In the genomic region with DNA sequence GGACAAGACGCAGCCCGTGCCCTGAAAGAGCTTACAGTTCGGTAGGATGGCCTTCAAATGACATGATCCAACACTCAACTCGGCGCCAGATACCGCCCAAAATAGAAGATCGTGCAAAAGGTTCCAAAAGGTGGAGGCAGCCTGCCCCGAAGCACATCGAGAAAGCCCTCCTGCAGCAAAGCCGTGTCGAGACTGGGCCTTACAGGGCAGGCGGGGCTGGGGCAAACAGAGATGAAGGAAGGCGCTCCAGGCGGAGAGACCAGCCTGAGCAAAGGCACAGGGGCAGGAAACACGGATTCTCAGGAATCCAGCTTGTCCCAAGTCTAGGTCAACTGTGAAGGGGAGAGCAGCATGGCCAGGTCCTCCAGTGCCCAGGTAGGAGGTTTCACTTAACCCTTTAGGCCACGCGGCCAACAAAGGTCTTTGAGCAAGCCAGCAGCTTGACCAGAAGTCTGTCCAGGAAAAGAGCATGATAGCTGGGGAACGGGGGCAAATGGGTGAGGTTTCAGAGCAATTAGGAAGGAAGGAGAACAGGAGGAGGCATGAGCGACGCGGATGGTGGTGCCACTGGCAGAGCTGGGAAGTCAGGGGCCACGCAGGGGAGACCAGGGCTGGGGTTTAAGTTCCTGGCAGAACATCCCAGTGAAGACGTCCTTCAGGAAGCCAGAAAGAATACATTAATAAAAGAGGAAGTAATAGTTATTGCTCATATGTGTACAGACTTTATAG, we compare ENCODE assay signal across 9 cellular contexts. TPM values are rescaled to one million over a fixed set of nuclear protein-coding genes. Genes with fewer than 3 reads are reported as not detected.
DNase-seq lines count a peak whose midpoint lies in the region; ATAC-seq, FAIRE-seq and TF ChIP-seq lines count a peak whose summit lies in the region.
"Had no signal": no experiment of that assay in that cellular context is flagged by ENCODE, and none has a peak within 500 bp of the region (broad histone marks: within the 10 kb centered on the region; RNA-seq: fewer than 3 reads in every experiment).

No MANE protein-coding gene starts in this region.

- peaks cover 55% of the 10 kb centered on the region for H3K4me1 Mint-ChIP-seq in stimulated activated naive CD8-positive, alpha-beta T cell treated with anti-CD3 and anti-CD28 coated beads, Interleukin-15, Interleukin-2, amounts not matched to agents 100 ng/mL and 50 ng/mL, for 24 hours (ENCODE audit: low read depth)
- H3K4me1 Mint-ChIP-seq in activated B cell treated with CpG ODN at 0.5 μM for 24 hours = peaks cover 42% of the 10 kb centered on the region

- FAIRE-seq in kidney (lab: Jason Lieb, UNC) = no peak

- peaks cover 14% of the 10 kb centered on the region for H3K27me3 Mint-ChIP-seq in stimulated activated naive CD8-positive, alpha-beta T cell treated with anti-CD3 and anti-CD28 coated beads, Interleukin-15, Interleukin-2, amounts not matched to agents 100 ng/mL and 50 ng/mL, for 24 hours
- no peaks in the 10 kb centered on the region for H3K27me3 Mint-ChIP-seq in activated B cell treated with CpG ODN at 0.5 μM for 24 hours

- peak overlapping the region; percentile 89 for H3K4me3 Mint-ChIP-seq in stimulated activated naive CD8-positive, alpha-beta T cell treated with anti-CD3 and anti-CD28 coated beads, Interleukin-15, Interleukin-2, amounts not matched to agents 100 ng/mL and 50 ng/mL, for 24 hours
- H3K4me3 Mint-ChIP-seq in activated B cell treated with CpG ODN at 0.5 μM for 24 hours = peak overlapping the region; percentile 92

- H3K4me3 ChIP-seq in kidney (ENCODE audit: low read length in 2 of 2) = peak overlapping the region; percentile 24 to 70

- DNase-seq in stimulated activated naive CD8-positive, alpha-beta T cell treated with anti-CD3 and anti-CD28 coated beads, Interleukin-15, Interleukin-2, amounts not matched to agents 100 U/mL and 50 U/mL, for 24 hours = no peak
- DNase-seq in activated B cell treated with CpG ODN at 0.5 μM for 24 hours = no peak
- peak; percentile 78 for DNase-seq in kidney
- no peak for DNase-seq in cerebellum (ENCODE audit: low spot score)
- no peak for DNase-seq in NCI-H187 treated with DMSO at 0.1 percent for 48 hours (lab: John Stamatoyannopoulos, UW)

- POLR2A ChIA-PET in activated B cell treated with CpG ODN at 0.5 μM for 24 hours (lab: Charles Lee) = interaction anchor here (0.5 to 6.4 kb wide), 8 partner anchors 10 to 1134 kb away, joined by 3 to 272 read pairs (median 6); a partner anchor contains a TSS

- CTCF ChIA-PET in activated B cell treated with CpG ODN at 0.5 μM for 24 hours (lab: Charles Lee) = interaction anchor here (1.0 to 4.2 kb wide), 12 partner anchors 9 to 1107 kb away, joined by 3 to 72 read pairs (median 5); a partner anchor contains a TSS

- H3K9ac ChIP-seq in kidney (ENCODE audit: low read length in 2 of 2) = peak overlapping the region; percentile 10 to 67

- no peak for ATAC-seq in stimulated activated naive CD8-positive, alpha-beta T cell treated with anti-CD3 and anti-CD28 coated beads, Interleukin-15, Interleukin-2, amounts not matched to agents 100 U/mL and 50 U/mL, for 24 hours
- ATAC-seq in activated B cell treated with CpG ODN at 0.5 μM for 24 hours (ENCODE audit: low read depth) (no peak), esophagus mucosa (no peak), HG03439 (IDR thresholded peaks at IDR 0.05; ENCODE audit: unreplicated experiment) (no peak)

- peak overlapping the region; percentile 66 to 95 for H3K27ac ChIP-seq in kidney (ENCODE audit: low read depth in 2 of 2, low read length in 2 of 2)

- H3K36me3 Mint-ChIP-seq in stimulated activated naive CD8-positive, alpha-beta T cell treated with anti-CD3 and anti-CD28 coated beads, Interleukin-15, Interleukin-2, amounts not matched to agents 100 ng/mL and 50 ng/mL, for 24 hours (ENCODE audit: low read depth) = no peaks in the 10 kb centered on the region
- H3K36me3 Mint-ChIP-seq in activated B cell treated with CpG ODN at 0.5 μM for 24 hours (ENCODE audit: low read depth) = no peaks in the 10 kb centered on the region

- peaks cover 0 to 24% of the 10 kb centered on the region in 2 donors for H3K4me1 ChIP-seq in kidney (ENCODE audit: control insufficient read depth in 1 of 2, insufficient read depth in 1 of 2, low read depth in 1 of 2, low read length in 2 of 2)

- H3K9me3 Mint-ChIP-seq in stimulated activated naive CD8-positive, alpha-beta T cell treated with anti-CD3 and anti-CD28 coated beads, Interleukin-15, Interleukin-2, amounts not matched to agents 100 ng/mL and 50 ng/mL, for 24 hours = no peaks in the 10 kb centered on the region
- H3K9me3 Mint-ChIP-seq in activated B cell treated with CpG ODN at 0.5 μM for 24 hours = no peaks in the 10 kb centered on the region

- no peaks in the 10 kb centered on the region for H3K9me3 ChIP-seq in kidney (ENCODE audit: control insufficient read depth in 1 of 2, low read length in 2 of 2)

- no peak for TF ChIP-seq CTCF in activated B cell treated with CpG ODN at 0.5 μM for 24 hours (IDR thresholded peaks at IDR 0.05)
- TF ChIP-seq CTCF in kidney (IDR thresholded peaks at IDR 0.05; ENCODE audit: borderline replicate concordance, extremely low read depth, insufficient read depth) = no peak

- H3K27ac Mint-ChIP-seq in stimulated activated naive CD8-positive, alpha-beta T cell treated with anti-CD3 and anti-CD28 coated beads, Interleukin-15, Interleukin-2, amounts not matched to agents 100 ng/mL and 50 ng/mL, for 24 hours = peak overlapping the region; percentile 100
- H3K27ac Mint-ChIP-seq in activated B cell treated with CpG ODN at 0.5 μM for 24 hours = peak overlapping the region; percentile 99

- intact Hi-C loops in activated B cell treated with CpG ODN at 0.5 μM for 24 hours (cut with micrococcal nuclease) = loop anchor here (1.0 to 5.0 kb wide), 9 partner anchors 758 to 1450 kb away; a partner anchor contains a TSS
- intact Hi-C loops in kidney (cut with DNase I) = loop anchor here (10.0 kb wide), 1 partner anchor 113 kb away; no protein-coding TSS in a partner anchor

- H3K36me3 ChIP-seq in kidney (ENCODE audit: control insufficient read depth in 1 of 2, insufficient read depth in 2 of 2, low read length in 2 of 2) = no peaks in the 10 kb centered on the region

RNA-seq across cellular contexts. Expression of a gene that starts 21.2 kb away (rescaled TPM):
- total RNA-seq in activated B cell treated with CpG ODN at 0.5 μM for 24 hours = 843 and 900 TPM in 2 replicates
- total RNA-seq in kidney = 842 TPM
- polyA plus RNA-seq in kidney (ENCODE audit: insufficient read depth, low read depth, low replicate concordance) = 1,166 TPM
- 79.5 TPM for total RNA-seq in cerebellum
- total RNA-seq in esophagus mucosa = 725 TPM

RNA-seq across cellular contexts. Expression of a gene that starts 43.1 kb away (rescaled TPM):
- not detected in 2 replicates for total RNA-seq in activated B cell treated with CpG ODN at 0.5 μM for 24 hours
- 11.1 TPM for total RNA-seq in kidney
- polyA plus RNA-seq in kidney (ENCODE audit: insufficient read depth, low read depth, low replicate concordance) = 5.5 TPM
- total RNA-seq in cerebellum = 0.27 TPM
- total RNA-seq in esophagus mucosa = 380 TPM

RNA-seq across cellular contexts. Expression of a gene that starts 44.7 kb away (rescaled TPM):
- total RNA-seq in activated B cell treated with CpG ODN at 0.5 μM for 24 hours (not detected in 2 replicates), kidney (not detected), cerebellum (not detected), esophagus mucosa (not detected)
- polyA plus RNA-seq in kidney (ENCODE audit: insufficient read depth, low read depth, low replicate concordance) = not detected
- total RNA-seq: M059J had no signal

RNA-seq across cellular contexts. Expression of a gene that starts 54.9 kb away (rescaled TPM):
- not detected in 2 replicates for total RNA-seq in activated B cell treated with CpG ODN at 0.5 μM for 24 hours
- 3.1 TPM for total RNA-seq in kidney
- polyA plus RNA-seq in kidney (ENCODE audit: insufficient read depth, low read depth, low replicate concordance) = not detected
- not detected for total RNA-seq in cerebellum
- 2,310 TPM for total RNA-seq in esophagus mucosa

Comparison
In these comparisons a context has a peak if more than half of its experiments do, and no peak if none do; other contexts are left out.
1. RNA of a gene that starts 43.1 kb away (total RNA-seq): 380 TPM in esophagus mucosa (single experiment); 11.1 TPM in kidney (single experiment), 0.27 TPM in cerebellum (single experiment) and not detected in activated B cell treated with CpG ODN at 0.5 μM for 24 hours; every median in the first group is over 10 times any median in the second.